Comparison of ENCODE assay signal across 32 cellular contexts in genomic region chr2:215141706-215142105, GRCh38. TPM values are rescaled to one million over a fixed set of nuclear protein-coding genes. Genes with fewer than 3 reads are reported as not detected.
"Had no signal": no experiment of that assay in that cellular context is flagged by ENCODE, and none has a peak within 500 bp of the region (broad histone marks: within the 10 kb centered on the region; RNA-seq: fewer than 3 reads in every experiment).

No MANE protein-coding gene starts in this region.

- H3K27ac ChIP-seq: esophagus muscularis mucosa, heart right ventricle, lower lobe of right lung, ovary, psoas muscle, sigmoid colon, testis, tibial artery, upper lobe of right lung, uterus had no signal

- DNase-seq: cerebellar nuclear complex; cortex of kidney; effector memory CD8-positive, alpha-beta T cell; foreskin fibroblast; glutamatergic neuron; heart right ventricle; hippocampal formation; immature natural killer cell; islet precursor cell; left ventricle myocardium superior; lower lobe of right lung; natural killer cell; occipital lobe; ovary; posterior cingulate gyrus; psoas muscle; right cardiac atrium; sigmoid colon; stimulated activated CD4-positive, alpha-beta T cell treated with anti-CD3 and anti-CD28 coated beads, Interleukin-4, amount 100 ng/mL, for 4 hours; stimulated activated naive CD8-positive, alpha-beta T cell treated with anti-CD3 and anti-CD28 coated beads, Interleukin-15, Interleukin-2, amounts not matched to agents 100 U/mL and 50 U/mL, for 24 hours; substantia nigra; testis; tibial artery; upper lobe of right lung; uterus had no signal

- ATAC-seq: effector memory CD8-positive, alpha-beta T cell; heart right ventricle; left ventricle myocardium superior; lower lobe of right lung; natural killer cell; psoas muscle; right cardiac atrium; stimulated activated memory B cell treated with anti-CD40 and anti-IgM and Interleukin-4, amounts not matched to agents 10 μg/mL and 1 μg/mL and 100 μg/mL, for 72 hours; stimulated activated naive CD8-positive, alpha-beta T cell treated with anti-CD3 and anti-CD28 coated beads, Interleukin-15, Interleukin-2, amounts not matched to agents 100 U/mL and 50 U/mL, for 24 hours; upper lobe of right lung had no signal

- H3K4me1 ChIP-seq: esophagus muscularis mucosa, heart right ventricle, lower lobe of right lung, psoas muscle, sigmoid colon, testis, upper lobe of right lung, uterus had no signal

- H3K36me3 ChIP-seq: esophagus muscularis mucosa, heart right ventricle, lower lobe of right lung, ovary, sigmoid colon, tibial artery, upper lobe of right lung, uterus had no signal

- H3K9me3 ChIP-seq: esophagus muscularis mucosa, heart right ventricle, lower lobe of right lung, ovary, psoas muscle, sigmoid colon, testis, tibial artery, upper lobe of right lung, uterus had no signal

- FAIRE-seq: endometrium had no signal

- H3K27me3 ChIP-seq: esophagus muscularis mucosa, heart right ventricle, ovary, sigmoid colon, testis, tibial artery, upper lobe of right lung, uterus had no signal

- H3K4me3 ChIP-seq: esophagus muscularis mucosa, heart right ventricle, lower lobe of right lung, ovary, psoas muscle, sigmoid colon, testis, tibial artery, upper lobe of right lung, uterus had no signal

RNA-seq across cellular contexts. Expression of gene ABCA12, which starts 3.3 kb away (rescaled TPM):
- total RNA-seq: dermis microvascular lymphatic vessel endothelial cell, esophagus muscularis mucosa, left ventricle myocardium superior, lower lobe of right lung, mononuclear cell, natural killer cell, psoas muscle, right cardiac atrium, skeletal muscle tissue had no signal
- polyA plus RNA-seq: heart right ventricle, immature natural killer cell, neural cell, psoas muscle, right cardiac atrium had no signal
